Comparison of ENCODE assay signal across 20 cellular contexts in the genomic region with DNA sequence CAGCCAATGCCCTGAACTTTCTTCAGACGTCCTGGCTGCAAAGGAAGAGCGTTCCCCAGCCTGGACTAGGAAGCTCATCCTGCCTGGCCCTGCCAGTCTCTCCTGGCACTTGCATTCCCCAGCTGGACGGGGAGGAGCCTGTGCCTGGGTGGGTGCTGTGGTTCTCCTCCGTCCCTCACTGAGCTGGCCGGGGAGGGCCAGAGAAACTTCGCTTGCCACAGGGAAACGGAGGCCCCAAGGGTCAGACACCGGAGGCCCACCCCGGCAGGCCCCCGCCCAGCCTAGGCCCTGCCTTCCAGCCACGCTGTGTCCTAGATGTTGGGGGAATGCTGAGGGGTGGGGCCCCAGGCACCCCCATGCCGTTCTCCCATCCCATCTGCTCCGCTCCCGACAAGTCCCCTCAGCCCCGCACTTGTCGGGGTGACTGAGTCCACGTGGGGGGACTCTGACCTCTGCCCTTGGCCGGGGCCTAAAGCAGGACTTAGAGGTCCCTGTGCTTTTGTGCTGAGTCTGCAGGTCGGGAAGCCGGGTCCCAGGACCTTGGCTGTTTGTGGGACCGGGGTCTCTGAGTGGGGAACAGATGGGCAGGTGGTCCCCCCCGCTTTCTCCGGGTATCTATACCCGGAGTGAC. TPM values are rescaled to one million over a fixed set of nuclear protein-coding genes. Genes with fewer than 3 reads are reported as not detected.
DNase-seq lines count a peak whose midpoint lies in the region; ATAC-seq, FAIRE-seq and TF ChIP-seq lines count a peak whose summit lies in the region.
"Had no signal": no experiment of that assay in that cellular context is flagged by ENCODE, and none has a peak within 500 bp of the region (broad histone marks: within the 10 kb centered on the region; RNA-seq: fewer than 3 reads in every experiment).

No MANE protein-coding gene starts in this region.

- POLR2A ChIA-PET in K562 (lab: Yijun Ruan, JAX) = interaction anchor here (0.7 kb wide), 1 partner anchor 30 kb away, joined by 4 read pairs; no protein-coding TSS in a partner anchor

- H3K4me2 ChIP-seq in K562 (ENCODE audit: insufficient read depth, low read length) = no peak overlapping the region

- H3K27me3 ChIP-seq in K562 (ENCODE audit: control insufficient read depth in 2 of 2, insufficient read depth in 2 of 2, low read length in 2 of 2) (no peaks in the 10 kb centered on the region), right lobe of liver (no peaks in the 10 kb centered on the region), suprapubic skin (no peaks in the 10 kb centered on the region)
- H3K27me3 ChIP-seq: neutrophil, uterus had no signal

- 88% methylated on average over 23 of the region's 24 CpGs for WGBS in K562 (ENCODE audit: insufficient coverage, low coverage, missing lambda C conversion rate)
- 87% methylated on average over 3 of the region's 24 CpGs for WGBS in right lobe of liver (ENCODE audit: insufficient coverage, low coverage, low lambda C conversion rate, missing lambda C conversion rate)
- 69% methylated on average over 2 of the region's 24 CpGs for WGBS in suprapubic skin

- no peak for TF ChIP-seq POLR2A in K562 (conservative IDR thresholded peaks at IDR 0.05)
- TF ChIP-seq POLR2A in right lobe of liver (IDR thresholded peaks at IDR 0.05) = no peak
- TF ChIP-seq POLR2A in suprapubic skin (IDR thresholded peaks at IDR 0.05) = no peak

- no peak for TF ChIP-seq RAD21 in K562 (CRISPR knock-in tag; conservative IDR thresholded peaks at IDR 0.05 in 1 of 2, IDR thresholded peaks at IDR 0.05 in 1 of 2)

- H2AFZ ChIP-seq in K562 (ENCODE audit: low read depth, low read length) = no peak overlapping the region

- TF ChIP-seq CTCF in K562 (IDR thresholded peaks at IDR 0.05 in 2 of 3, conservative IDR thresholded peaks at IDR 0.05 in 1 of 3; ENCODE audit: insufficient read depth in 2 of 3, low read depth in 1 of 3, low read length in 3 of 3) (no peak), right lobe of liver (IDR thresholded peaks at IDR 0.05) (no peak), suprapubic skin (IDR thresholded peaks at IDR 0.05) (no peak)

- no peak overlapping the region for H3K27ac ChIP-seq in K562 (ENCODE audit: extremely low read depth, low read depth, low read length)
- peak overlapping the region in 1 of 3 donors; percentile 99 for H3K27ac ChIP-seq in right lobe of liver
- no peak overlapping the region for H3K27ac ChIP-seq in suprapubic skin
- H3K27ac ChIP-seq: foreskin keratinocyte, neutrophil, skin epidermis, uterus had no signal

- no peaks in the 10 kb centered on the region; the same call in 2 of the 3 replicates for H3K79me2 ChIP-seq in K562 (ENCODE audit: control insufficient read depth, insufficient read depth, low read length)

- no peaks in the 10 kb centered on the region for H3K9me1 ChIP-seq in K562 (ENCODE audit: control insufficient read depth, insufficient read depth, low read length)

- H3K4me3 ChIP-seq in K562 = no peak overlapping the region
- no peak overlapping the region for H3K4me3 ChIP-seq in right lobe of liver
- H3K4me3 ChIP-seq in suprapubic skin = no peak overlapping the region
- H3K4me3 ChIP-seq: skin epidermis, uterus had no signal

- H3K4me1 ChIP-seq in K562 (replicated peaks in 1 of 2; ENCODE audit: control insufficient read depth in 2 of 2, insufficient read depth in 2 of 2, low read length in 2 of 2) (peaks cover 15 to 83% of the 10 kb centered on the region in 2 experiments), right lobe of liver (peaks cover 0 to 30% (median 0%) of the 10 kb centered on the region in 4 donors), suprapubic skin (peaks cover 7% of the 10 kb centered on the region)
- H3K4me1 ChIP-seq: foreskin keratinocyte had no signal

- CTCF ChIA-PET in K562 (lab: Yijun Ruan, JAX; ENCODE audit: low intra/inter-chr PET ratio) = no interaction called here

- in situ Hi-C loops in K562 (cut with MboI) = no loop called here

- no peaks in the 10 kb centered on the region for H4K20me1 ChIP-seq in K562 (replicated peaks; ENCODE audit: control insufficient read depth, insufficient read depth, low read length)

- TF ChIP-seq EP300 in K562 (IDR thresholded peaks at IDR 0.05; ENCODE audit: low read length) = no peak
- TF ChIP-seq EP300 in suprapubic skin (IDR thresholded peaks at IDR 0.05) = no peak

- H3K36me3 ChIP-seq in K562 (ENCODE audit: control insufficient read depth, insufficient read depth, low read length) = peaks cover under 1% of the 10 kb centered on the region; the same call in 1 of the 3 replicates
- peaks cover 0 to 72% (median 35%) of the 10 kb centered on the region in 4 donors for H3K36me3 ChIP-seq in right lobe of liver
- no peaks in the 10 kb centered on the region for H3K36me3 ChIP-seq in suprapubic skin
- H3K36me3 ChIP-seq: neutrophil, uterus had no signal

- H3K9me3 ChIP-seq in K562 (replicated peaks; ENCODE audit: control insufficient read depth, insufficient read depth, low read depth, low read length) (no peaks in the 10 kb centered on the region), right lobe of liver (no peaks in the 10 kb centered on the region), suprapubic skin (no peaks in the 10 kb centered on the region)
- H3K9me3 ChIP-seq: Caco-2, neutrophil, uterus had no signal

- intact Hi-C loops in K562 (cut with micrococcal nuclease) = loop anchor here (5.0 kb wide), 1 partner anchor 77 kb away; the partner anchor contains the start of gene LSS
- intact Hi-C loops in right lobe of liver (cut with DNase I) = no loop called here

- ATAC-seq in K562 (no peak), right lobe of liver (peak in 1 of 4 donors; percentile 0)
- ATAC-seq: foreskin keratinocyte; stimulated activated memory B cell treated with anti-CD40 and anti-IgM and Interleukin-4, amounts not matched to agents 10 μg/mL and 1 μg/mL and 100 μg/mL, for 72 hours had no signal

- FAIRE-seq in K562 (lab: Jason Lieb, UNC) = peak; percentile 19
- FAIRE-seq: GM12891 had no signal

- peak overlapping the region in 1 of 2 experiments; percentile 78; a peak in 2 of 4 replicates for H3K9ac ChIP-seq in K562 (ENCODE audit: insufficient read depth in 1 of 2, low read depth in 2 of 2, low read length in 2 of 2)

- peak; percentile 54 for DNase-seq in activated effector memory CD4-positive, alpha-beta T cell treated with anti-CD3 and anti-CD28 coated beads, Interleukin-2, amount 50 U/mL, for 16 hours
- no peak for DNase-seq in activated effector memory CD4-positive, alpha-beta T cell treated with Interleukin-2 at 50 U/mL for 16 hours
- DNase-seq in K562 (ENCODE audit: extremely low read depth in 1 of 4, low spot score in 3 of 4) = no peak
- peak; percentile 25 to 60 (median 58) for DNase-seq in right lobe of liver
- peak; percentile 44 to 70 for DNase-seq in suprapubic skin (ENCODE audit: low spot score in 2 of 2)
- DNase-seq in SKM-1 (lab: John Stamatoyannopoulos, UW; ENCODE audit: unreplicated experiment) = no peak
- no peak for DNase-seq in NCI-H82 (lab: John Stamatoyannopoulos, UW)
- DNase-seq in NCI-H1105 (lab: John Stamatoyannopoulos, UW) = no peak
- DNase-seq: activated B cell treated with CpG ODN at 0.5 μM for 24 hours, activated T-cell treated with anti-CD3 and anti-CD28 coated beads for 4 hours, foreskin keratinocyte, HCEC 1CT, NCI-H526 treated with DMSO at 0.1 percent for 48 hours had no signal

- BruUV-seq in K562 (replicated peaks; lab: Mats Ljungman, UMichigan) = no TSS peak

RNA-seq across cellular contexts. Expression of gene FTCD, which starts 4.8 kb away (rescaled TPM):
- total RNA-seq in K562 (2011; cell fraction: chromatin; rRNA removed; ENCODE audit: low replicate concordance) = 5.4 and 12.8 TPM in 2 replicates
- 7.2 and 7.5 TPM in 2 replicates for total RNA-seq in K562 (2011; cell fraction: nucleolus; rRNA removed)
- 3.4 and 5.4 TPM in 2 replicates for total RNA-seq in K562 (2011; cell fraction: nucleoplasm; rRNA removed)
- not detected in 2 replicates for total RNA-seq in K562 (2014; rRNA removed)
- total RNA-seq in K562 (2014; rRNA removed; fragmentation: Illumina TruSeq; extraction: Trizol) = not detected in 2 replicates
- total RNA-seq in K562 (2015; rRNA removed; fragmentation: Illumina TruSeq; extraction: Trizol) = 0.08 and 0.25 TPM in 2 replicates
- total RNA-seq in K562 (2021) = 0.74 and 1.1 TPM in 2 replicates
- 0.11 and 0.41 TPM in 2 replicates for polyA plus RNA-seq in K562 (2011; rRNA removed)
- 0.19 and 0.69 TPM in 2 replicates for polyA plus RNA-seq in K562 (2011; cell fraction: cytosol; rRNA removed)
- 2.6 and 3.7 TPM in 2 replicates for polyA plus RNA-seq in K562 (2011; cell fraction: nucleus; rRNA removed)
- polyA plus RNA-seq in K562 (2012) = 1.5 and 3.0 TPM in 2 replicates
- not detected in 2 replicates for polyA plus RNA-seq in K562 (2014; fragmentation: Illumina TruSeq; extraction: Trizol)
- polyA plus RNA-seq in K562 (2014; fragmentation: Nextera tagmentation; extraction: Ambion mirVana) = not detected
- polyA plus RNA-seq in K562 (2014; rRNA removed) = 0.50 and 1.6 TPM in 2 replicates
- polyA minus RNA-seq in K562 (2011; rRNA and poly(A)+ RNA removed) = 0.49 TPM in 1 of 2 replicates, not detected in the other
- not detected in 2 replicates for polyA minus RNA-seq in K562 (2011; cell fraction: cytosol; rRNA and poly(A)+ RNA removed)
- polyA minus RNA-seq in K562 (2011; cell fraction: nucleus; rRNA and poly(A)+ RNA removed) = 0.54 and 0.56 TPM in 2 replicates
- 100 to 1,000 TPM; 141 to 668 (median 417) TPM for total RNA-seq in right lobe of liver
- not detected for total RNA-seq in suprapubic skin
- total RNA-seq: foreskin keratinocyte had no signal
- polyA plus RNA-seq: AG04450, foreskin keratinocyte had no signal

RNA-seq across cellular contexts. Expression of gene SPATC1L, which starts 33.7 kb away (rescaled TPM):
- total RNA-seq in K562 (2011; cell fraction: chromatin; rRNA removed; ENCODE audit: low replicate concordance) = 20.1 and 44.2 TPM in 2 replicates
- total RNA-seq in K562 (2011; cell fraction: nucleolus; rRNA removed) = 39.1 and 40.0 TPM in 2 replicates
- 28.1 and 28.7 TPM in 2 replicates for total RNA-seq in K562 (2011; cell fraction: nucleoplasm; rRNA removed)
- total RNA-seq in K562 (2014; rRNA removed) (63.7 and 104 TPM in 2 replicates), K562 (2014; rRNA removed; fragmentation: Illumina TruSeq; extraction: Trizol) (10.4 and 12.6 TPM in 2 replicates), K562 (2015; rRNA removed; fragmentation: Illumina TruSeq; extraction: Trizol) (29.7 and 31.9 TPM in 2 replicates), K562 (2021) (118 and 121 TPM in 2 replicates), right lobe of liver (1 to 10 TPM in 1 of 6 experiments, under 1 TPM in 3, not detected in 2; 0.31 to 1.7 (median 0.51) TPM), suprapubic skin (10 to 100 TPM in 2 of 4 donors, 1 to 10 TPM in 2; 2.5 to 15.0 (median 6.9) TPM)
- polyA plus RNA-seq in K562 (2011; rRNA removed) (6.7 and 23.0 TPM in 2 replicates), K562 (2014; fragmentation: Illumina TruSeq; extraction: Trizol) (38.3 and 84.8 TPM in 2 replicates), K562 (2014; fragmentation: Nextera tagmentation; extraction: Ambion mirVana) (under 1 TPM in 1 of 2 experiments, not detected in 1; 0.14 TPM), K562 (2014; rRNA removed) (40.6 and 50.4 TPM in 2 replicates)
- polyA plus RNA-seq in K562 (2011; cell fraction: cytosol; rRNA removed) = 22.2 and 53.4 TPM in 2 replicates
- polyA plus RNA-seq in K562 (2011; cell fraction: nucleus; rRNA removed) = 41.7 and 48.0 TPM in 2 replicates
- 94.4 and 104 TPM in 2 replicates for polyA plus RNA-seq in K562 (2012)
- polyA minus RNA-seq in K562 (2011; rRNA and poly(A)+ RNA removed) = 4.8 and 6.1 TPM in 2 replicates
- 45.0 and 94.2 TPM in 2 replicates for polyA minus RNA-seq in K562 (2011; cell fraction: cytosol; rRNA and poly(A)+ RNA removed)
- 10.6 and 16.9 TPM in 2 replicates for polyA minus RNA-seq in K562 (2011; cell fraction: nucleus; rRNA and poly(A)+ RNA removed)

RNA-seq across cellular contexts. Expression of gene COL6A2, which starts 52.7 kb away (rescaled TPM):
- total RNA-seq in K562 (2011; cell fraction: chromatin; rRNA removed; ENCODE audit: low replicate concordance) = 3.1 and 5.2 TPM in 2 replicates
- 4.2 and 5.5 TPM in 2 replicates for total RNA-seq in K562 (2011; cell fraction: nucleolus; rRNA removed)
- total RNA-seq in K562 (2011; cell fraction: nucleoplasm; rRNA removed) = 1.4 and 2.1 TPM in 2 replicates
- total RNA-seq in K562 (2014; rRNA removed) = 0.41 and 0.45 TPM in 2 replicates
- total RNA-seq in K562 (2014; rRNA removed; fragmentation: Illumina TruSeq; extraction: Trizol) = not detected in 2 replicates
- 0.07 and 0.11 TPM in 2 replicates for total RNA-seq in K562 (2015; rRNA removed; fragmentation: Illumina TruSeq; extraction: Trizol)
- 1.1 and 1.3 TPM in 2 replicates for total RNA-seq in K562 (2021)
- 0.18 and 0.41 TPM in 2 replicates for polyA plus RNA-seq in K562 (2011; rRNA removed)
- 0.12 and 0.30 TPM in 2 replicates for polyA plus RNA-seq in K562 (2011; cell fraction: cytosol; rRNA removed)
- polyA plus RNA-seq in K562 (2011; cell fraction: nucleus; rRNA removed) = 0.83 and 1.8 TPM in 2 replicates
- polyA plus RNA-seq in K562 (2012) = 0.35 and 8.2 TPM in 2 replicates
- 0.07 and 0.17 TPM in 2 replicates for polyA plus RNA-seq in K562 (2014; fragmentation: Illumina TruSeq; extraction: Trizol)
- polyA plus RNA-seq in K562 (2014; fragmentation: Nextera tagmentation; extraction: Ambion mirVana) = not detected
- 0.29 and 0.47 TPM in 2 replicates for polyA plus RNA-seq in K562 (2014; rRNA removed)
- 0.18 and 0.36 TPM in 2 replicates for polyA minus RNA-seq in K562 (2011; rRNA and poly(A)+ RNA removed)
- polyA minus RNA-seq in K562 (2011; cell fraction: cytosol; rRNA and poly(A)+ RNA removed) = 0.64 and 1.4 TPM in 2 replicates
- polyA minus RNA-seq in K562 (2011; cell fraction: nucleus; rRNA and poly(A)+ RNA removed) = 0.67 and 1.2 TPM in 2 replicates
- total RNA-seq in right lobe of liver = 10 to 100 TPM; 17.3 to 81.7 (median 38.4) TPM
- 100 to 1,000 TPM in 3 of 4 donors, 10 to 100 TPM in 1; 88.9 to 150 (median 126) TPM for total RNA-seq in suprapubic skin

Comparison
In these comparisons a context has a peak if more than half of its experiments do, and no peak if none do; other contexts are left out.
1. DNase-seq: peak in activated effector memory CD4-positive, alpha-beta T cell treated with anti-CD3 and anti-CD28 coated beads, Interleukin-2, amount 50 U/mL, for 16 hours (single experiment), right lobe of liver (3 of 3) and suprapubic skin (2 of 2); none in activated effector memory CD4-positive, alpha-beta T cell treated with Interleukin-2 at 50 U/mL for 16 hours (single experiment), K562 (0 of 4), SKM-1 (single experiment), NCI-H82 (single experiment) and NCI-H1105 (single experiment).
2. RNA of gene FTCD, which starts 4.8 kb away (total RNA-seq): 141 to 668 TPM in right lobe of liver; 0.08 to 12.8 TPM in K562 and not detected in suprapubic skin; every median in the first group is over 10 times any median in the second.